In genomic region chr2:119704670-119705120, GRCh38 we compare ENCODE assay signal across 1 cellular context.
TF ChIP-seq lines count a peak whose summit lies in the region.

No MANE protein-coding gene starts in this region.

TF ChIP-seq in K562, 482 proteins besides CTCF, POLR2A, EP300 and RAD21:
- TF ChIP-seq FOXK1 (CRISPR knock-in tag; IDR thresholded peaks at IDR 0.05; ENCODE audit: borderline replicate concordance) (no peak), YY1 (IDR thresholded peaks at IDR 0.05; ENCODE audit: borderline replicate concordance in 1 of 3, control insufficient read depth in 1 of 3, extremely low read depth in 1 of 3, insufficient read depth in 3 of 3, insufficient read length in 1 of 3, insufficient replicate concordance in 2 of 3, low read depth in 1 of 3, low read length in 2 of 3) (no peak), RBM25 (IDR thresholded peaks at IDR 0.05; ENCODE audit: low read depth, low read length, severe bottlenecking) (peak; percentile 4), PBX2 (CRISPR knock-in tag; IDR thresholded peaks at IDR 0.05; ENCODE audit: low read depth) (no peak), PBX2 (tag; conservative IDR thresholded peaks at IDR 0.05; ENCODE audit: low read depth) (no peak), MED1 (CRISPR knock-in tag; IDR thresholded peaks at IDR 0.05; ENCODE audit: borderline replicate concordance) (no peak), HDAC3 (IDR thresholded peaks at IDR 0.05; ENCODE audit: borderline replicate concordance, partially characterized antibody) (no peak), ZNF511 (CRISPR knock-in tag; IDR thresholded peaks at IDR 0.05) (no peak), KDM1A (IDR thresholded peaks at IDR 0.05) (peak; percentile 66 to 76; a peak in 3 of 4 replicates), ZBTB9 (CRISPR knock-in tag; IDR thresholded peaks at IDR 0.05) (no peak), MYBL2 (IDR thresholded peaks at IDR 0.05; ENCODE audit: low read depth) (no peak), MYBL2 (CRISPR knock-in tag; IDR thresholded peaks at IDR 0.05; ENCODE audit: borderline replicate concordance) (no peak)
